ENCODE assay signal across 29 cellular contexts in genomic region chr11:133425245-133425644, GRCh38.
"Had no signal": no experiment of that assay in that cellular context is flagged by ENCODE, and none has a peak within 500 bp of the region (broad histone marks: within the 10 kb centered on the region; RNA-seq: fewer than 3 reads in every experiment).

No MANE protein-coding gene starts in this region.

- H3K4me3 ChIP-seq: MG63, SK-N-MC had no signal

- H3K36me3 ChIP-seq: brain microvascular endothelial cell, MG63 had no signal

- H3K36me3 Mint-ChIP-seq: activated naive CD8-positive, alpha-beta T cell treated with anti-CD3 and anti-CD28 coated beads for 36 hours had no signal

- H3K4me1 Mint-ChIP-seq: activated B cell treated with CpG ODN at 0.5 μM for 24 hours; activated CD4-positive, alpha-beta memory T cell treated with anti-CD3 and anti-CD28 coated beads, Interleukin-2, amount 10 ng/mL, durations not matched to agents 7 days and 5 days; activated naive CD8-positive, alpha-beta T cell treated with anti-CD3 and anti-CD28 coated beads for 36 hours; activated T-helper 17 cell treated with anti-CD3 and anti-CD28 coated beads, Interleukin-2, amount 50 U/mL, for 72 hours had no signal

- DNase-seq: activated B cell treated with CpG ODN at 0.5 μM for 24 hours; activated CD4-positive, alpha-beta memory T cell treated with anti-CD3 and anti-CD28 coated beads, Interleukin-2, amount 10 ng/mL, durations not matched to agents 7 days and 5 days; activated CD4-positive, alpha-beta T cell treated with anti-CD3 and anti-CD28 coated beads for 1 hour; activated CD4-positive, alpha-beta T cell treated with anti-CD3 and anti-CD28 coated beads for 48 hours; activated effector memory CD4-positive, alpha-beta T cell treated with anti-CD3 and anti-CD28 coated beads, Interleukin-2, amount 50 U/mL, for 16 hours; activated naive CD4-positive, alpha-beta T cell; activated naive CD4-positive, alpha-beta T cell treated with anti-CD3 and anti-CD28 coated beads, Interleukin-2, amount 50 U/mL, for 16 hours; activated naive CD8-positive, alpha-beta T cell treated with anti-CD3 and anti-CD28 coated beads for 36 hours; activated T-cell treated with anti-CD3 and anti-CD28 coated beads, Interleukin-2, amount 50 U/mL, for 1 hour; activated T-cell treated with anti-CD3 and anti-CD28 coated beads, Interleukin-2, amount 50 U/mL, for 72 hours; amniotic stem cell; aorta; brain microvascular endothelial cell; central memory CD4-positive, alpha-beta T cell; Kasumi-1; MG63; NCI-H1092; NCI-H1436 treated with DMSO at 0.1 percent for 48 hours; NCI-H1694 treated with DMSO at 0.1 percent for 48 hours; NCI-H2029; NCI-H510A; NCI-H526; NCI-H748 treated with DMSO at 0.1 percent for 48 hours; NK-92 treated with Interleukin-12 subunit alpha and Interleukin-12 subunit beta, amount 100 ng/mL, for 24 hours; Right ventricle myocardium superior had no signal

- ATAC-seq: activated T-cell treated with anti-CD3 and anti-CD28 coated beads, Interleukin-2, amount 50 U/mL, for 72 hours; activated T-helper 17 cell treated with anti-CD3 and anti-CD28 coated beads, Interleukin-2, amount 50 U/mL, for 72 hours had no signal

- H3K9me3 Mint-ChIP-seq: activated B cell treated with CpG ODN at 0.5 μM for 24 hours; activated CD4-positive, alpha-beta memory T cell treated with anti-CD3 and anti-CD28 coated beads, Interleukin-2, amount 10 ng/mL, durations not matched to agents 7 days and 5 days; activated naive CD8-positive, alpha-beta T cell treated with anti-CD3 and anti-CD28 coated beads for 36 hours; activated T-helper 17 cell treated with anti-CD3 and anti-CD28 coated beads, Interleukin-2, amount 50 U/mL, for 72 hours had no signal

- H3K27ac Mint-ChIP-seq: activated B cell treated with CpG ODN at 0.5 μM for 24 hours; activated CD4-positive, alpha-beta memory T cell treated with anti-CD3 and anti-CD28 coated beads, Interleukin-2, amount 10 ng/mL, durations not matched to agents 7 days and 5 days; activated naive CD8-positive, alpha-beta T cell treated with anti-CD3 and anti-CD28 coated beads for 36 hours; activated T-cell treated with anti-CD3 and anti-CD28 coated beads, Interleukin-2, amount 50 U/mL, for 72 hours; activated T-helper 17 cell treated with anti-CD3 and anti-CD28 coated beads, Interleukin-2, amount 50 U/mL, for 72 hours had no signal

- H3K27me3 Mint-ChIP-seq: activated B cell treated with CpG ODN at 0.5 μM for 24 hours; activated CD4-positive, alpha-beta memory T cell treated with anti-CD3 and anti-CD28 coated beads, Interleukin-2, amount 10 ng/mL, durations not matched to agents 7 days and 5 days; activated naive CD8-positive, alpha-beta T cell treated with anti-CD3 and anti-CD28 coated beads for 36 hours; activated T-helper 17 cell treated with anti-CD3 and anti-CD28 coated beads, Interleukin-2, amount 50 U/mL, for 72 hours had no signal

- H3K27me3 ChIP-seq: brain microvascular endothelial cell had no signal

- H3K27ac ChIP-seq: brain microvascular endothelial cell, SK-N-MC had no signal

- H3K9me3 ChIP-seq: MG63 had no signal

- FAIRE-seq: colon, TTC549 had no signal

- H3K4me3 Mint-ChIP-seq: activated B cell treated with CpG ODN at 0.5 μM for 24 hours; activated CD4-positive, alpha-beta memory T cell treated with anti-CD3 and anti-CD28 coated beads, Interleukin-2, amount 10 ng/mL, durations not matched to agents 7 days and 5 days; activated naive CD8-positive, alpha-beta T cell treated with anti-CD3 and anti-CD28 coated beads for 36 hours; activated T-cell treated with anti-CD3 and anti-CD28 coated beads, Interleukin-2, amount 50 U/mL, for 72 hours; activated T-helper 17 cell treated with anti-CD3 and anti-CD28 coated beads, Interleukin-2, amount 50 U/mL, for 72 hours had no signal
